ENCODE assay signal across 1 cellular context in genomic region chr10:32149257-32149955, GRCh38.
A peak's percentile ranks its signal among the peaks of the same experiment; 100 is the strongest.
TF ChIP-seq lines count a peak whose summit lies in the region.

No MANE protein-coding gene starts in this region.

TF ChIP-seq in K562, 482 proteins besides CTCF, POLR2A, EP300 and RAD21 (continued from another document and continues in another):
- TF ChIP-seq RERE (CRISPR knock-in tag; IDR thresholded peaks at IDR 0.05; ENCODE audit: borderline replicate concordance) (no peak), ZC3H4 (CRISPR knock-in tag; IDR thresholded peaks at IDR 0.05; ENCODE audit: borderline replicate concordance) (no peak), FOXJ3 (CRISPR knock-in tag; IDR thresholded peaks at IDR 0.05) (no peak), TARDBP (IDR thresholded peaks at IDR 0.05) (no peak), BRCA1 (IDR thresholded peaks at IDR 0.05) (no peak), BRCA1 (CRISPR knock-in tag; IDR thresholded peaks at IDR 0.05) (no peak), MYBL2 (IDR thresholded peaks at IDR 0.05; ENCODE audit: low read depth) (no peak), MYBL2 (CRISPR knock-in tag; IDR thresholded peaks at IDR 0.05; ENCODE audit: borderline replicate concordance) (no peak), ZBTB1 (CRISPR knock-in tag; IDR thresholded peaks at IDR 0.05; ENCODE audit: borderline replicate concordance, low read depth) (no peak), SAFB (IDR thresholded peaks at IDR 0.05; ENCODE audit: borderline replicate concordance, low read depth, low read length) (no peak), ZNF239 (CRISPR knock-in tag; IDR thresholded peaks at IDR 0.05) (no peak), FOXJ2 (tag; IDR thresholded peaks at IDR 0.05) (no peak), ZNF165 (CRISPR knock-in tag; IDR thresholded peaks at IDR 0.05; ENCODE audit: borderline replicate concordance) (no peak), CREB3 (tag; conservative IDR thresholded peaks at IDR 0.05; ENCODE audit: low read depth) (no peak), DLX4 (CRISPR knock-in tag; IDR thresholded peaks at IDR 0.05) (no peak), TRIM24 (IDR thresholded peaks at IDR 0.05) (no peak), MCM2 (IDR thresholded peaks at IDR 0.05; ENCODE audit: low read depth) (no peak), RREB1 (CRISPR knock-in tag; IDR thresholded peaks at IDR 0.05) (no peak), XRCC3 (IDR thresholded peaks at IDR 0.05) (no peak), GABPB1 (CRISPR knock-in tag; IDR thresholded peaks at IDR 0.05) (no peak), CHD2 (IDR thresholded peaks at IDR 0.05; ENCODE audit: low read depth, low read length) (no peak), CREM (IDR thresholded peaks at IDR 0.05; ENCODE audit: low read depth) (peak; percentile 60; the same call in 1 of the 2 replicates), ZNF717 (CRISPR knock-in tag; IDR thresholded peaks at IDR 0.05) (no peak), SP1 (CRISPR knock-in tag; IDR thresholded peaks at IDR 0.05) (no peak), THAP12 (CRISPR knock-in tag; IDR thresholded peaks at IDR 0.05) (no peak), ELK1 (CRISPR knock-in tag; IDR thresholded peaks at IDR 0.05) (no peak), DACH1 (IDR thresholded peaks at IDR 0.05; ENCODE audit: partially characterized antibody) (no peak), ZNF668 (CRISPR knock-in tag; IDR thresholded peaks at IDR 0.05) (no peak), ZNF280A (IDR thresholded peaks at IDR 0.05; ENCODE audit: low read depth, partially characterized antibody) (no peak), PHF21A (IDR thresholded peaks at IDR 0.05; ENCODE audit: borderline replicate concordance, low read depth) (no peak), ZNF592 (IDR thresholded peaks at IDR 0.05) (no peak), ETV1 (tag; conservative IDR thresholded peaks at IDR 0.05; ENCODE audit: low read depth) (no peak), ZNF785 (CRISPR knock-in tag; IDR thresholded peaks at IDR 0.05) (no peak), ILK (tag; IDR thresholded peaks at IDR 0.05; ENCODE audit: borderline replicate concordance, low read depth) (no peak), ZNF146 (CRISPR knock-in tag; IDR thresholded peaks at IDR 0.05; ENCODE audit: unreplicated experiment) (no peak), ESRRB (CRISPR knock-in tag; IDR thresholded peaks at IDR 0.05; ENCODE audit: borderline replicate concordance) (no peak), ARHGAP35 (IDR thresholded peaks at IDR 0.05; ENCODE audit: partially characterized antibody) (no peak), CTBP1 (IDR thresholded peaks at IDR 0.05; ENCODE audit: borderline replicate concordance) (no peak), ELF1 (tag; IDR thresholded peaks at IDR 0.05) (no peak), MCM3 (IDR thresholded peaks at IDR 0.05) (no peak), MEIS2 (IDR thresholded peaks at IDR 0.05; ENCODE audit: partially characterized antibody) (peak; percentile 40), ATF7 (IDR thresholded peaks at IDR 0.05) (peak; percentile 73; the same call in 1 of the 2 replicates), ZNF778 (CRISPR knock-in tag; IDR thresholded peaks at IDR 0.05) (no peak), ZNF311 (CRISPR knock-in tag; IDR thresholded peaks at IDR 0.05) (no peak), SMARCC2 (IDR thresholded peaks at IDR 0.05; ENCODE audit: low read depth) (no peak), ZNF212 (CRISPR knock-in tag; IDR thresholded peaks at IDR 0.05) (no peak)
